In the genomic region with DNA sequence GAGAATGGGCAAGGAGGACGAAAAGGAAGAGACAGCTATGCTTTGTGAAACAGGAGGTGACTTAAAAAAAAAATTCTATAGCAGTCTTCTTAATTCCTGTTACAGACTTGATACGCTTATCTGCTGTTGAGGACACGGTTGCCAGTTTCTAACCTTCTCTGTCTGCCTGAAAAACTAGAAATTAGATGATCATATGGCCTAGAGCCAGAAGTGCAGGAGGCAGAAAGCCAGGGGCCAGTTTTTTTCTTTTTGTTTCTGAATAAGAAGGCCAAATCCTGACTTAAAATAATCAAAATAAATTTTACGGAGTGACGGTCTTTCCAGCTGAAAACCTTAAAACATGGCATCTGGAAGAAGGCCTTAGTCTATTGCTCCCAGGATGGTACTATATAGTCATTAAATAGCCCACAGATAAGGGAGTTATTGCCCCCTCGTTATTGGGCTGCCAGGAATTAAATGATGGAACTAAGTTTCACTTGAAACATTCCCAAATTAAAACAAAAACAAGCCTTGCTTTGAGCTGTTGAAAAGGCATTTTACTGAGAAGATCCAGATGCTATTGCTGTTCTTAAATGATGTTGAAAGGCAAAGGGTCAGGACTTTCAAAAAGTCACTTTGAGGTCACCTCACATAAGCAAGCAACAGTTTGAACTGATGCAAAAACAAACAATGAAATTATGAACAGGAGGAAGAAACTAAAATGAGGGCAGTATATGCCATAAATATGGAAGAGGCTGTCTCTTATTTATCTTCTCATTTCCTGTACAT, we compare ENCODE assay signal across 10 cellular contexts. TPM values are rescaled to one million over a fixed set of nuclear protein-coding genes. Genes with fewer than 3 reads are reported as not detected.
DNase-seq lines count a peak whose midpoint lies in the region; ATAC-seq and TF ChIP-seq lines count a peak whose summit lies in the region.
"Had no signal": no experiment of that assay in that cellular context is flagged by ENCODE, and none has a peak within 500 bp of the region (broad histone marks: within the 10 kb centered on the region; RNA-seq: fewer than 3 reads in every experiment).

No MANE protein-coding gene starts in this region.

- ATAC-seq in HG02588 (IDR thresholded peaks at IDR 0.05; ENCODE audit: unreplicated experiment) (no peak), left lobe of liver (no peak)
- ATAC-seq: foreskin keratinocyte had no signal

- peaks cover 12% of the 10 kb centered on the region for H3K4me1 ChIP-seq in KMS-11 (ENCODE audit: low read depth, poor library complexity, severe bottlenecking)
- H3K4me1 ChIP-seq in muscle layer of duodenum (ENCODE audit: control insufficient read depth in 1 of 2, insufficient read depth in 2 of 2, low read length in 2 of 2) = peaks cover 22 to 30% of the 10 kb centered on the region in 2 donors

- no peaks in the 10 kb centered on the region for H3K27me3 ChIP-seq in AG04450 (ENCODE audit: control insufficient read depth, insufficient read depth, low read length)
- no peaks in the 10 kb centered on the region for H3K27me3 ChIP-seq in KMS-11 (ENCODE audit: insufficient read depth, low read depth)
- no peaks in the 10 kb centered on the region for H3K27me3 ChIP-seq in muscle layer of duodenum (ENCODE audit: low read depth, low read length)
- H3K27me3 ChIP-seq: foreskin keratinocyte had no signal

- no peak for TF ChIP-seq CTCF in AG04450 (IDR thresholded peaks at IDR 0.05; ENCODE audit: low read depth, low read length)
- TF ChIP-seq CTCF in KMS-11 (conservative IDR thresholded peaks at IDR 0.05; ENCODE audit: low read depth, low read length) = no peak

- H3K79me2 ChIP-seq in KMS-11 (ENCODE audit: insufficient read depth, low read depth) = peaks cover 18% of the 10 kb centered on the region; the same call in 1 of the 2 replicates

- POLR2A ChIA-PET in AG04450 (lab: Yijun Ruan, JAX) = no interaction called here

- H2AFZ ChIP-seq in KMS-11 (ENCODE audit: low read depth) = no peak overlapping the region

- H3K4me3 ChIP-seq in AG04450 (ENCODE audit: low read depth, low read length) (peak overlapping the region; percentile 59), KMS-11 (IDR thresholded peaks at IDR 0.05; ENCODE audit: insufficient read depth, low read depth, low read length) (no peak overlapping the region), muscle layer of duodenum (ENCODE audit: low read depth in 1 of 2, low read length in 2 of 2) (peak overlapping the region; percentile 48 to 59)

- no peaks in the 10 kb centered on the region for H3K9me3 ChIP-seq in AG04450 (ENCODE audit: control insufficient read depth, insufficient read depth, low read length)
- H3K9me3 ChIP-seq in muscle layer of duodenum (ENCODE audit: control insufficient read depth in 1 of 2, low read length in 2 of 2) = no peaks in the 10 kb centered on the region

- H4K20me1 ChIP-seq in KMS-11 (ENCODE audit: insufficient read depth) = no peaks in the 10 kb centered on the region

- CTCF ChIA-PET in AG04450 (lab: Charles Lee) = no interaction called here

- peak overlapping the region; percentile 34; the same call in 1 of the 2 replicates for H3K4me2 ChIP-seq in KMS-11

- no peaks in the 10 kb centered on the region for H3K36me3 ChIP-seq in KMS-11 (ENCODE audit: insufficient read depth)
- peaks cover 0 to 13% of the 10 kb centered on the region in 2 donors for H3K36me3 ChIP-seq in muscle layer of duodenum (ENCODE audit: control insufficient read depth in 1 of 2, insufficient read depth in 2 of 2, low read length in 2 of 2)

- no peak overlapping the region for H3K9ac ChIP-seq in KMS-11

- DNase-seq in AG04450 (ENCODE audit: low read depth, low spot score) (no peak), cerebellar cortex (ENCODE audit: low spot score) (peak; percentile 19), NCI-H2081 treated with DMSO at 0.1 percent for 48 hours (lab: John Stamatoyannopoulos, UW) (no peak), SIG-M5 treated with dmso at 0.1 percent for 504 hours (lab: John Stamatoyannopoulos, UW; ENCODE audit: unreplicated experiment) (no peak), left lobe of liver (ENCODE audit: low spot score) (no peak)
- DNase-seq: NCI-H1694 had no signal

- H3K27ac ChIP-seq in AG04450 (ENCODE audit: low read depth, low read length) = no peak overlapping the region
- no peak overlapping the region for H3K27ac ChIP-seq in KMS-11
- H3K27ac ChIP-seq in muscle layer of duodenum (ENCODE audit: low read length) = peak overlapping the region; percentile 59
- H3K27ac ChIP-seq: foreskin keratinocyte had no signal

RNA-seq across cellular contexts. Expression of gene AMMECR1L, which starts 1.9 kb away (rescaled TPM):
- 15.3 and 15.4 TPM in 2 replicates for polyA plus RNA-seq in AG04450 (2011; rRNA removed)
- polyA minus RNA-seq in AG04450 (2011; rRNA and poly(A)+ RNA removed) = 21.1 TPM in 2 replicates
- 6.4 TPM for total RNA-seq in left lobe of liver

RNA-seq across cellular contexts. Expression of gene POLR2D, which starts 29.7 kb away (rescaled TPM):
- polyA plus RNA-seq in AG04450 (2011; rRNA removed) = 14.7 and 15.3 TPM in 2 replicates
- 14.6 and 16.4 TPM in 2 replicates for polyA minus RNA-seq in AG04450 (2011; rRNA and poly(A)+ RNA removed)
- 15.3 TPM for total RNA-seq in left lobe of liver
